21 cellular contexts compared by ENCODE assay signal in the genomic region with DNA sequence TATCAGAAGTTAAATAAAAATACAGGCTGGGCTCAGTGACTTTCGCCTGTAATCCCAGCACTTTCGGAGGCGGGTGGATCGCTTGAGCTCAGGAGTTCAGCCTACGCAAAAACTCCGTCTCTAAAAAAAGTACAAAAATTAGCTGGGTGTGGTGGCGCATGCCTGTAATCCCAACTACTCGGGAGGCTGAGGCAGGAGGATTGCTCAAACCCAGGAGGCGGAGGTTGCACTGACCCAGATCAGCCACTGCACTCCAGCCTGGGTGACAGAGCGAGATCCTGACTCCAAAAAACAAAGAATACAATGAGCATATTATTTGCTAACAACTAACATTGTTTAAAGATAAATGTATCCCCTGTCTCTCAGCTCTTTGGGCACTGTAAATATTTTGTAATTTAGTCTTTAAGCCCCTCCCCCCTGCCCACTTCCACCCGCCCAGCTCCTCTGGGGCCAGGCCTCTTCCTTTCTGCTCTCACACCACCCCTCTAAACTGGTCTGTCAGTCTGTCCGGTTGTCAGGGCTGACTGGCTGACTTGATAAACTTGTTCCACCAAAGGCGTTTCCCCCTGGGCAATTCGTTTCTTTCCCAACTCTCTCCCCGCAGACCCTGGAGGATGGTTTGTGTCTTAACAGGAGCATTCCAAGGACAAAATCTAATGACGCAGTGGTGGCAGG.
DNase-seq lines count a peak whose midpoint lies in the region; ATAC-seq and TF ChIP-seq lines count a peak whose summit lies in the region.
"Had no signal": no experiment of that assay in that cellular context is flagged by ENCODE, and none has a peak within 500 bp of the region (broad histone marks: within the 10 kb centered on the region; RNA-seq: fewer than 3 reads in every experiment).

No MANE protein-coding gene starts in this region.

- H3K9me3 Mint-ChIP-seq in nephron progenitor cell (peaks cover 6% of the 10 kb centered on the region), WTC11 (no peaks in the 10 kb centered on the region)
- H3K9me3 Mint-ChIP-seq: activated CD4-positive, alpha-beta T cell treated with anti-CD3 and anti-CD28 coated beads, Interleukin-2, amount 10 ng/mL, durations not matched to agents 24 days and 14 days; memory B cell; naive B cell; stimulated activated memory B cell treated with anti-CD40 and anti-IgM and Interleukin-4, amounts not matched to agents 10 μg/mL and 1 μg/mL and 100 μg/mL, for 72 hours; T-cell had no signal

- H3K4me3 ChIP-seq in NB4 (ENCODE audit: low read depth, low read length) (no peak overlapping the region), tibial nerve (no peak overlapping the region), thyroid gland (replicated peaks in 1 of 3) (no peak overlapping the region)
- H3K4me3 ChIP-seq: upper lobe of left lung had no signal

- ATAC-seq in WTC11 = no peak
- ATAC-seq: stimulated activated memory B cell treated with anti-CD40 and anti-IgM and Interleukin-4, amounts not matched to agents 10 μg/mL and 1 μg/mL and 100 μg/mL, for 72 hours; T-cell had no signal

- TF ChIP-seq CTCF in NB4 (IDR thresholded peaks at IDR 0.05; ENCODE audit: low read depth, low read length) = no peak
- TF ChIP-seq CTCF in nephron progenitor cell (IDR thresholded peaks at IDR 0.05) = no peak
- TF ChIP-seq CTCF in tibial nerve (IDR thresholded peaks at IDR 0.05) = no peak
- TF ChIP-seq CTCF in thyroid gland (IDR thresholded peaks at IDR 0.05) = no peak
- TF ChIP-seq CTCF in WTC11 (IDR thresholded peaks at IDR 0.05) = no peak

- POLR2A ChIA-PET in WTC11 (lab: Charles Lee) = interaction anchor here (0.6 kb wide), 2 partner anchors 149 to 829 kb away, joined by 3 to 4 read pairs; no protein-coding TSS in a partner anchor

- H3K4me1 ChIP-seq in tibial nerve (peaks cover 0 to 87% (median 33%) of the 10 kb centered on the region in 4 donors), thyroid gland (peaks cover 4 to 19% of the 10 kb centered on the region in 2 donors)

- H3K4me1 Mint-ChIP-seq in nephron progenitor cell (peaks cover 49% of the 10 kb centered on the region), WTC11 (peaks cover 31% of the 10 kb centered on the region)
- H3K4me1 Mint-ChIP-seq: activated CD4-positive, alpha-beta T cell treated with anti-CD3 and anti-CD28 coated beads, Interleukin-2, amount 10 ng/mL, durations not matched to agents 24 days and 14 days; T-cell had no signal

- H3K27me3 Mint-ChIP-seq in nephron progenitor cell (ENCODE audit: low read depth, poor library complexity) (no peaks in the 10 kb centered on the region), WTC11 (ENCODE audit: low read depth) (no peaks in the 10 kb centered on the region; the same call in 1 of the 2 replicates)
- H3K27me3 Mint-ChIP-seq: activated CD4-positive, alpha-beta T cell treated with anti-CD3 and anti-CD28 coated beads, Interleukin-2, amount 10 ng/mL, durations not matched to agents 24 days and 14 days; memory B cell; stimulated activated memory B cell treated with anti-CD40 and anti-IgM and Interleukin-4, amounts not matched to agents 10 μg/mL and 1 μg/mL and 100 μg/mL, for 72 hours had no signal

- no peaks in the 10 kb centered on the region for H3K9me3 ChIP-seq in tibial nerve
- no peaks in the 10 kb centered on the region for H3K9me3 ChIP-seq in thyroid gland
- H3K9me3 ChIP-seq: upper lobe of left lung had no signal

- intact Hi-C loops in thyroid gland (cut with DNase I) = no loop called here

- no peak for TF ChIP-seq EP300 in tibial nerve (IDR thresholded peaks at IDR 0.05)

- H3K27me3 ChIP-seq in tibial nerve = no peaks in the 10 kb centered on the region
- no peaks in the 10 kb centered on the region for H3K27me3 ChIP-seq in thyroid gland
- H3K27me3 ChIP-seq: upper lobe of left lung had no signal

- CTCF ChIA-PET in WTC11 (lab: Charles Lee) = no interaction called here

- H3K36me3 Mint-ChIP-seq in nephron progenitor cell (ENCODE audit: low read depth) (peaks cover 7% of the 10 kb centered on the region), WTC11 (no peaks in the 10 kb centered on the region)
- H3K36me3 Mint-ChIP-seq: memory B cell; naive B cell; stimulated activated memory B cell treated with anti-CD40 and anti-IgM and Interleukin-4, amounts not matched to agents 10 μg/mL and 1 μg/mL and 100 μg/mL, for 72 hours; T-cell had no signal

- H3K27ac Mint-ChIP-seq in nephron progenitor cell (peak overlapping the region; percentile 5), WTC11 (no peak overlapping the region)
- H3K27ac Mint-ChIP-seq: activated CD4-positive, alpha-beta T cell treated with anti-CD3 and anti-CD28 coated beads, Interleukin-2, amount 10 ng/mL, durations not matched to agents 24 days and 14 days; memory B cell; naive B cell; stimulated activated memory B cell treated with anti-CD40 and anti-IgM and Interleukin-4, amounts not matched to agents 10 μg/mL and 1 μg/mL and 100 μg/mL, for 72 hours; T-cell had no signal

- TF ChIP-seq POLR2A in NB4 (IDR thresholded peaks at IDR 0.05; ENCODE audit: extremely low read depth, insufficient read length) = no peak
- peak in 1 of 2 donors; percentile 34 for TF ChIP-seq POLR2A in tibial nerve (IDR thresholded peaks at IDR 0.05)
- no peak for TF ChIP-seq POLR2A in thyroid gland (IDR thresholded peaks at IDR 0.05)

- no peak overlapping the region for H3K4me3 Mint-ChIP-seq in nephron progenitor cell
- no peak overlapping the region for H3K4me3 Mint-ChIP-seq in WTC11
- H3K4me3 Mint-ChIP-seq: activated CD4-positive, alpha-beta T cell treated with anti-CD3 and anti-CD28 coated beads, Interleukin-2, amount 10 ng/mL, durations not matched to agents 24 days and 14 days; memory B cell; stimulated activated memory B cell treated with anti-CD40 and anti-IgM and Interleukin-4, amounts not matched to agents 10 μg/mL and 1 μg/mL and 100 μg/mL, for 72 hours; T-cell had no signal

- H3K27ac ChIP-seq in cingulate gyrus (ENCODE audit: low read depth, low read length) = peak overlapping the region; percentile 85
- H3K27ac ChIP-seq in tibial nerve = peak overlapping the region; percentile 73 to 92 (median 84)
- H3K27ac ChIP-seq in thyroid gland = no peak overlapping the region
- H3K27ac ChIP-seq: epithelial cell of prostate, parathyroid adenoma had no signal

- H3K36me3 ChIP-seq in tibial nerve (no peaks in the 10 kb centered on the region), thyroid gland (no peaks in the 10 kb centered on the region)
- H3K36me3 ChIP-seq: upper lobe of left lung had no signal

- DNase-seq in NB4 (ENCODE audit: low read depth) (peak; percentile 81), nephron progenitor cell (no peak), tibial nerve (ENCODE audit: low spot score in 2 of 2) (no peak), DMS 273 treated with DMSO at 0.1 percent for 48 hours (lab: John Stamatoyannopoulos, UW) (no peak), thyroid gland (no peak), WTC11 (ENCODE audit: low spot score) (no peak)
- DNase-seq: activated CD4-positive, alpha-beta T cell treated with anti-CD3 and anti-CD28 coated beads, Interleukin-2, amount 10 ng/mL, durations not matched to agents 24 days and 14 days; activated effector memory CD4-positive, alpha-beta T cell treated with Interleukin-2 at 50 U/mL for 16 hours; AML-193; foreskin melanocyte; naive B cell; NCI-H1105 treated with DMSO at 0.1 percent for 48 hours; NCI-H2107; NCI-H524; T-cell; upper lobe of left lung had no signal

- 65 to 67% methylated on average over 16 of the region's 16 CpGs for WGBS in tibial nerve, 2 donors
- WGBS in thyroid gland, 2 donors = 89 to 94% methylated on average over 16 of the region's 16 CpGs

TF ChIP-seq in WTC11, 78 proteins besides CTCF, POLR2A, EP300 and RAD21 (continues in another document):
- TF ChIP-seq, protein P1, sequence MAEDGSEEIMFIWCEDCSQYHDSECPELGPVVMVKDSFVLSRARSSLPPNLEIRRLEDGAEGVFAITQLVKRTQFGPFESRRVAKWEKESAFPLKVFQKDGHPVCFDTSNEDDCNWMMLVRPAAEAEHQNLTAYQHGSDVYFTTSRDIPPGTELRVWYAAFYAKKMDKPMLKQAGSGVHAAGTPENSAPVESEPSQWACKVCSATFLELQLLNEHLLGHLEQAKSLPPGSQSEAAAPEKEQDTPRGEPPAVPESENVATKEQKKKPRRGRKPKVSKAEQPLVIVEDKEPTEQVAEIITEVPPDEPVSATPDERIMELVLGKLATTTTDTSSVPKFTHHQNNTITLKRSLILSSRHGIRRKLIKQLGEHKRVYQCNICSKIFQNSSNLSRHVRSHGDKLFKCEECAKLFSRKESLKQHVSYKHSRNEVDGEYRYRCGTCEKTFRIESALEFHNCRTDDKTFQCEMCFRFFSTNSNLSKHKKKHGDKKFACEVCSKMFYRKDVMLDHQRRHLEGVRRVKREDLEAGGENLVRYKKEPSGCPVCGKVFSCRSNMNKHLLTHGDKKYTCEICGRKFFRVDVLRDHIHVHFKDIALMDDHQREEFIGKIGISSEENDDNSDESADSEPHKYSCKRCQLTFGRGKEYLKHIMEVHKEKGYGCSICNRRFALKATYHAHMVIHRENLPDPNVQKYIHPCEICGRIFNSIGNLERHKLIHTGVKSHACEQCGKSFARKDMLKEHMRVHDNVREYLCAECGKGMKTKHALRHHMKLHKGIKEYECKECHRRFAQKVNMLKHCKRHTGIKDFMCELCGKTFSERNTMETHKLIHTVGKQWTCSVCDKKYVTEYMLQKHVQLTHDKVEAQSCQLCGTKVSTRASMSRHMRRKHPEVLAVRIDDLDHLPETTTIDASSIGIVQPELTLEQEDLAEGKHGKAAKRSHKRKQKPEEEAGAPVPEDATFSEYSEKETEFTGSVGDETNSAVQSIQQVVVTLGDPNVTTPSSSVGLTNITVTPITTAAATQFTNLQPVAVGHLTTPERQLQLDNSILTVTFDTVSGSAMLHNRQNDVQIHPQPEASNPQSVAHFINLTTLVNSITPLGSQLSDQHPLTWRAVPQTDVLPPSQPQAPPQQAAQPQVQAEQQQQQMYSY (CRISPR knock-in tag; IDR thresholded peaks at IDR 0.05) = no peak
- no peak for TF ChIP-seq SMAD3 (CRISPR knock-in tag; IDR thresholded peaks at IDR 0.05; ENCODE audit: borderline replicate concordance)
- no peak for TF ChIP-seq ZBTB21 (CRISPR knock-in tag; IDR thresholded peaks at IDR 0.05; ENCODE audit: borderline replicate concordance)
- TF ChIP-seq, protein P2, sequence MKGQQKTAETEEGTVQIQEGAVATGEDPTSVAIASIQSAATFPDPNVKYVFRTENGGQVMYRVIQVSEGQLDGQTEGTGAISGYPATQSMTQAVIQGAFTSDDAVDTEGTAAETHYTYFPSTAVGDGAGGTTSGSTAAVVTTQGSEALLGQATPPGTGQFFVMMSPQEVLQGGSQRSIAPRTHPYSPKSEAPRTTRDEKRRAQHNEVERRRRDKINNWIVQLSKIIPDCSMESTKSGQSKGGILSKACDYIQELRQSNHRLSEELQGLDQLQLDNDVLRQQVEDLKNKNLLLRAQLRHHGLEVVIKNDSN (CRISPR knock-in tag; IDR thresholded peaks at IDR 0.05) = no peak
- TF ChIP-seq TP53 (CRISPR knock-in tag; IDR thresholded peaks at IDR 0.05) = no peak
- no peak for TF ChIP-seq ZNF317 (CRISPR knock-in tag; IDR thresholded peaks at IDR 0.05; ENCODE audit: borderline replicate concordance, low read depth)
- no peak for TF ChIP-seq OVOL2 (CRISPR knock-in tag; IDR thresholded peaks at IDR 0.05; ENCODE audit: borderline replicate concordance)
- TF ChIP-seq PRRX2 (CRISPR knock-in tag; IDR thresholded peaks at IDR 0.05) = no peak
- no peak for TF ChIP-seq ETV6 (CRISPR knock-in tag; IDR thresholded peaks at IDR 0.05)
- no peak for TF ChIP-seq FOXP1 (CRISPR knock-in tag; IDR thresholded peaks at IDR 0.05; ENCODE audit: borderline replicate concordance)

Comparison
In these comparisons a context has a peak if more than half of its experiments do, and no peak if none do; other contexts are left out.
1. H3K27ac ChIP-seq: peak in cingulate gyrus (single experiment) and tibial nerve (4 of 4); none in thyroid gland (0 of 3).